8 cellular contexts compared by ENCODE assay signal in genomic region chr6:30358340-30358679, GRCh38. TPM values are rescaled to one million over a fixed set of nuclear protein-coding genes. Genes with fewer than 3 reads are reported as not detected.
DNase-seq lines count a peak whose midpoint lies in the region; ATAC-seq and TF ChIP-seq lines count a peak whose summit lies in the region.
"Had no signal": no experiment of that assay in that cellular context is flagged by ENCODE, and none has a peak within 500 bp of the region (broad histone marks: within the 10 kb centered on the region; RNA-seq: fewer than 3 reads in every experiment).

No MANE protein-coding gene starts in this region.

- H3K9me3 ChIP-seq in iPS-18c (ENCODE audit: control insufficient read depth, insufficient read depth, low read length): no peaks in the 10 kb centered on the region
- peaks cover 0 to 4% (median 0%) of the 10 kb centered on the region in 8 donors for H3K9me3 ChIP-seq in spleen
- H3K9me3 ChIP-seq in BE2C: no peaks in the 10 kb centered on the region

- peaks cover 6% of the 10 kb centered on the region; the same call in 1 of the 2 replicates for H3K9me3 Mint-ChIP-seq in HFFc6
- no peaks in the 10 kb centered on the region for H3K9me3 Mint-ChIP-seq in activated T-helper 17 cell treated with anti-CD3 and anti-CD28 coated beads, Interleukin-2, amount 50 U/mL, for 72 hours

- peaks cover 3 to 14% (median 10%) of the 10 kb centered on the region in 6 donors for H3K4me1 ChIP-seq in spleen
- H3K4me1 ChIP-seq in BE2C: no peaks in the 10 kb centered on the region

- H3K27ac ChIP-seq in spleen: no peak overlapping the region

- TF ChIP-seq POLR2A in spleen (IDR thresholded peaks at IDR 0.05): no peak

- ATAC-seq in activated T-helper 17 cell treated with anti-CD3 and anti-CD28 coated beads, Interleukin-2, amount 50 U/mL, for 72 hours (replicated peaks): no peak
- ATAC-seq in HG03039 (IDR thresholded peaks at IDR 0.05; ENCODE audit: unreplicated experiment): no peak

- H3K36me3 ChIP-seq in spleen: no peaks in the 10 kb centered on the region
- H3K36me3 ChIP-seq in BE2C: no peaks in the 10 kb centered on the region

- 19 to 25% (median 23%) methylated on average over 9 of the region's 9 CpGs for WGBS in spleen, 5 donors

- H3K27me3 Mint-ChIP-seq in HFFc6 (ENCODE audit: insufficient read depth): peaks cover 38% of the 10 kb centered on the region
- H3K27me3 Mint-ChIP-seq in activated T-helper 17 cell treated with anti-CD3 and anti-CD28 coated beads, Interleukin-2, amount 50 U/mL, for 72 hours: peaks cover 63% of the 10 kb centered on the region

- H3K27ac Mint-ChIP-seq in HFFc6: no peak overlapping the region
- H3K27ac Mint-ChIP-seq in activated T-helper 17 cell treated with anti-CD3 and anti-CD28 coated beads, Interleukin-2, amount 50 U/mL, for 72 hours: no peak overlapping the region
- H3K27ac Mint-ChIP-seq: activated CD4-positive, alpha-beta memory T cell treated with anti-CD3 and anti-CD28 coated beads for 36 hours had no signal

- intact Hi-C loops in spleen (cut with DNase I; ENCODE audit: low total_unique reads): no loop called here

- H3K4me3 ChIP-seq in iPS-18c (ENCODE audit: insufficient read depth, low read depth, low read length) (peak overlapping the region; percentile 62), spleen (peak overlapping the region in 5 of 8 donors; percentile 20 to 70 (median 29)), BE2C (ENCODE audit: low read depth, low read length) (no peak overlapping the region)

- TF ChIP-seq CTCF in HFFc6 (IDR thresholded peaks at IDR 0.05) (no peak), spleen (IDR thresholded peaks at IDR 0.05 in 8 of 11, conservative IDR thresholded peaks at IDR 0.05 in 3 of 11) (no peak), BE2C (IDR thresholded peaks at IDR 0.05; ENCODE audit: low read depth, low read length) (no peak)

- H3K4me1 Mint-ChIP-seq in HFFc6 (ENCODE audit: low read depth): peaks cover 10% of the 10 kb centered on the region; the same call in 1 of the 2 replicates
- H3K4me1 Mint-ChIP-seq in activated T-helper 17 cell treated with anti-CD3 and anti-CD28 coated beads, Interleukin-2, amount 50 U/mL, for 72 hours: peaks cover 6% of the 10 kb centered on the region

- DNase-seq in HFFc6 (no peak), spleen (no peak), HK-2 (ENCODE audit: unreplicated experiment) (no peak), BE2C (no peak)

- H3K36me3 Mint-ChIP-seq in HFFc6 (ENCODE audit: low read depth): no peaks in the 10 kb centered on the region
- no peaks in the 10 kb centered on the region for H3K36me3 Mint-ChIP-seq in activated T-helper 17 cell treated with anti-CD3 and anti-CD28 coated beads, Interleukin-2, amount 50 U/mL, for 72 hours (ENCODE audit: low read depth)
- H3K36me3 Mint-ChIP-seq: activated CD4-positive, alpha-beta memory T cell treated with anti-CD3 and anti-CD28 coated beads for 36 hours had no signal

- H3K27me3 ChIP-seq in spleen (replicated peaks in 1 of 7) (peaks cover 0 to 86% (median 36%) of the 10 kb centered on the region in 7 donors), BE2C (peaks cover 54% of the 10 kb centered on the region)

- peak overlapping the region; percentile 84 for H3K4me3 Mint-ChIP-seq in HFFc6
- H3K4me3 Mint-ChIP-seq in activated T-helper 17 cell treated with anti-CD3 and anti-CD28 coated beads, Interleukin-2, amount 50 U/mL, for 72 hours: peak overlapping the region; percentile 80

RNA-seq across cellular contexts. Expression of gene RPP21, which starts 13.4 kb away (rescaled TPM):
- total RNA-seq in HFFc6 (2021; fragmentation: NEBNext Ultra II Directional; extraction: Animal tissue kit (Norgen Biotek cat#: 25700)): 10 to 100 TPM; 32.3 to 45.9 (median 40.0) TPM
- 10 to 100 TPM; 20.8 to 22.9 TPM for total RNA-seq in activated T-helper 17 cell treated with anti-CD3 and anti-CD28 coated beads, Interleukin-2, amount 50 U/mL, for 72 hours
- 10 to 100 TPM; 24.3 to 59.9 (median 32.0) TPM for total RNA-seq in spleen
- 10 to 100 TPM; 77.9 to 87.8 (median 84.6) TPM for polyA plus RNA-seq in spleen
- polyA plus RNA-seq in BE2C (2012; ENCODE audit: insufficient read depth, insufficient read length, low read depth): 121 TPM

RNA-seq across cellular contexts. Expression of gene TRIM39, which starts 31.6 kb away (rescaled TPM):
- 10 to 100 TPM in 4 of 6 experiments, 1 to 10 TPM in 2; 8.7 to 12.2 (median 10.8) TPM for total RNA-seq in HFFc6 (2021; fragmentation: NEBNext Ultra II Directional; extraction: Animal tissue kit (Norgen Biotek cat#: 25700))
- 10 to 100 TPM; 12.4 to 16.1 TPM for total RNA-seq in activated T-helper 17 cell treated with anti-CD3 and anti-CD28 coated beads, Interleukin-2, amount 50 U/mL, for 72 hours
- 10 to 100 TPM; 15.7 to 24.5 (median 18.7) TPM for total RNA-seq in spleen
- 10 to 100 TPM in 2 of 3 donors, 1 to 10 TPM in 1; 6.9 to 12.1 (median 11.7) TPM for polyA plus RNA-seq in spleen
- 11.5 TPM for polyA plus RNA-seq in BE2C (2012; ENCODE audit: insufficient read depth, insufficient read length, low read depth)
